Comparison of ENCODE assay signal across 8 cellular contexts in the genomic region with DNA sequence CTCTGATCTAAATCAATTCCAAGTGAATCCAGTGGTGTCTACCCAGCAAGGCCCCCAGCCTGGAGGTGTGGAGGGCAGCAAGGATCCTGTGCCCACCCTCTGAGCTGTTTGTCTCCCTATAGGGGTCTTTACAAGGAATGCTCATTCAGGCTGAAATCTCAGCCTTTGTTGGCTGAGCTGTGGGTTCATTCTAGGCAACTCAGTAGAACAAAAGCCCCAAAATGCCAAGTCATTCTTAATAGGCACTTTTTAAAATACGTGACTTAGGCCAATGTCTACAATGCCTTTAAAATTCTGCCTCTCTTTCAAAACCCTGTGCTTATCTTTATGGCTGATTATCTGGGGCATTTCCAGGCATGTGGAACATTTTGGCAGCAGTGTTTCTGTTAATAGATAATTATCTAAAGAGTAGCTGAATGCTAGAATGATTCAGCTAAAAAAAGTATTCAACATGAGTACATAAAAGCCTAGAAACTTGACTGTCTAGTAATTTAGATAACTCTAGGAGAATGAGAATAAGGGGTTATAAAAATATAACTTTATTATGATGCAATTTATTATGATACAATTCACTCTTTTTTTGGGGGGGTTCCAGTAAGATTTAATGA. TPM values are rescaled to one million over a fixed set of nuclear protein-coding genes. Genes with fewer than 3 reads are reported as not detected.
DNase-seq lines count a peak whose midpoint lies in the region; ATAC-seq, FAIRE-seq and TF ChIP-seq lines count a peak whose summit lies in the region.
"Had no signal": no experiment of that assay in that cellular context is flagged by ENCODE, and none has a peak within 500 bp of the region (broad histone marks: within the 10 kb centered on the region; RNA-seq: fewer than 3 reads in every experiment).

No MANE protein-coding gene starts in this region.

- DNase-seq in AG09309 (ENCODE audit: low read depth) (peak; percentile 96), RPMI7951 (ENCODE audit: low read depth) (peak; percentile 81), NCI-H748 (lab: John Stamatoyannopoulos, UW; ENCODE audit: unreplicated experiment) (no peak), NCI-H1092 treated with DMSO at 0.1 percent for 48 hours (lab: John Stamatoyannopoulos, UW) (no peak)
- DNase-seq: Karpas-422, T-helper 2 cell had no signal

- TF ChIP-seq CTCF in AG09309 (IDR thresholded peaks at IDR 0.05; ENCODE audit: control insufficient read depth, insufficient read depth, low read depth, low read length, missing control alignments): no peak

- no peak overlapping the region for H3K4me3 ChIP-seq in AG09309 (ENCODE audit: control insufficient read depth, low read depth, low read length)

- no peak for ATAC-seq in GM18868 (IDR thresholded peaks at IDR 0.05; ENCODE audit: unreplicated experiment)

- FAIRE-seq in islet of Langerhans (lab: Jason Lieb, UNC): peak; percentile 76

RNA-seq across cellular contexts. Expression of gene UGT1A6, which starts 7.4 kb away (rescaled TPM):
- not detected in 2 replicates for total RNA-seq in RPMI7951 (2014; rRNA removed; shearing (Covaris generic))

RNA-seq across cellular contexts. Expression of gene UGT1A5, which starts 12.6 kb away (rescaled TPM):
- not detected in 2 replicates for total RNA-seq in RPMI7951 (2014; rRNA removed; shearing (Covaris generic))

RNA-seq across cellular contexts. Expression of gene UGT1A4, which starts 18.4 kb away (rescaled TPM):
- total RNA-seq in RPMI7951 (2014; rRNA removed; shearing (Covaris generic)): 0.12 TPM in 1 of 2 replicates, not detected in the other

RNA-seq across cellular contexts. Expression of gene UGT1A7, which starts 18.4 kb away (rescaled TPM):
- not detected in 2 replicates for total RNA-seq in RPMI7951 (2014; rRNA removed; shearing (Covaris generic))

RNA-seq across cellular contexts. Expression of gene UGT1A9, which starts 28.4 kb away (rescaled TPM):
- not detected in 2 replicates for total RNA-seq in RPMI7951 (2014; rRNA removed; shearing (Covaris generic))

Comparison
In these comparisons a context has a peak if more than half of its experiments do, and no peak if none do; other contexts are left out.
1. DNase-seq: peak in AG09309 (single experiment) and RPMI7951 (single experiment); none in NCI-H748 (single experiment) and NCI-H1092 treated with DMSO at 0.1 percent for 48 hours (single experiment).